In the genomic region with DNA sequence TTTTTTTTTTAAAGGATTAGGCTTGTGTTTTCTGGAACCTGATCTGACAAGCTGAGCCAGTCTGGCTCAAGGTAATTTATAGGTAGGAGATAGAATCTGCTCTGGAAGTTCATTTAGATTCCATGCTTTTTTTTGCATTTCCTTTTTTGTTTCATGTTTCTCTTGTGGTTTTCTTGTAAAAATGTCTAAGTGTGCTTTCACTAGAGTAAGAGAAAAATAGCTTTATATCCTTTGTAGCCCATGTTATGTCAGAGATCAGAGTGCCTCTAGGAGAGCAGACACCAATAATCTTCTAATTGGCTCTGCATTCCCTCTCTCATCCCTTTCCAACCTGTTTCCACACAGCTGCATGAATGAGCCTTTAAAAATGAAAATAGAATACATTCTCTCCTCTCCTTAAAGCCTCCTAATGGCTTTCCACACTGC, we compare ENCODE assay signal across 19 cellular contexts.
DNase-seq lines count a peak whose midpoint lies in the region; ATAC-seq and TF ChIP-seq lines count a peak whose summit lies in the region.
"Had no signal": no experiment of that assay in that cellular context is flagged by ENCODE, and none has a peak within 500 bp of the region (broad histone marks: within the 10 kb centered on the region; RNA-seq: fewer than 3 reads in every experiment).

No MANE protein-coding gene starts in this region.

- H3K9me2 ChIP-seq in GM23248 (ENCODE audit: insufficient read depth): no peaks in the 10 kb centered on the region
- no peaks in the 10 kb centered on the region for H3K9me2 ChIP-seq in MM.1S (replicated peaks; ENCODE audit: insufficient read depth, low read length)

- H3K9ac ChIP-seq in GM23248 (no peak overlapping the region), MM.1S (ENCODE audit: low read length) (no peak overlapping the region)

- H3F3A ChIP-seq in GM23248 (ENCODE audit: insufficient read depth): no peaks in the 10 kb centered on the region
- H3F3A ChIP-seq in MM.1S (ENCODE audit: insufficient read depth, low read length): no peaks in the 10 kb centered on the region

- in situ Hi-C loops in GM23248 (cut with MboI): no loop called here

- no peak for TF ChIP-seq CTCF in AG10803 (conservative IDR thresholded peaks at IDR 0.05; ENCODE audit: low read length)
- no peak for TF ChIP-seq CTCF in MM.1S (IDR thresholded peaks at IDR 0.05; ENCODE audit: low read length)

- no peaks in the 10 kb centered on the region for H3K36me3 Mint-ChIP-seq in activated CD4-positive, alpha-beta T cell treated with anti-CD3 and anti-CD28 coated beads for 36 hours (ENCODE audit: low read depth)
- H3K36me3 Mint-ChIP-seq: activated naive CD8-positive, alpha-beta T cell; memory B cell; stimulated activated naive B cell treated with anti-CD40 and anti-IgM and Interleukin-4, amounts not matched to agents 10 μg/mL and 1 μg/mL and 100 μg/mL, for 72 hours had no signal

- POLR2A ChIA-PET in activated CD4-positive, alpha-beta T cell treated with anti-CD3 and anti-CD28 coated beads for 36 hours (lab: Charles Lee): no interaction called here

- H3K36me3 ChIP-seq in GM23248 (ENCODE audit: low read depth) (no peaks in the 10 kb centered on the region), SJCRH30 (no peaks in the 10 kb centered on the region), MM.1S (replicated peaks; ENCODE audit: insufficient read depth, low read length) (no peaks in the 10 kb centered on the region)

- no peak overlapping the region for H3K27ac ChIP-seq in GM23248
- H3K27ac ChIP-seq in SJCRH30: peak overlapping the region; percentile 39
- H3K27ac ChIP-seq in MM.1S (ENCODE audit: low read length): no peak overlapping the region

- H3K4me3 ChIP-seq in AG10803 (ENCODE audit: low read length): no peak overlapping the region
- H3K4me3 ChIP-seq in GM23248: no peak overlapping the region
- no peak overlapping the region for H3K4me3 ChIP-seq in SJCRH30
- H3K4me3 ChIP-seq in MM.1S (ENCODE audit: low read length): no peak overlapping the region
- H3K4me3 ChIP-seq: skin epidermis had no signal

- H3K4me2 ChIP-seq in GM23248 (ENCODE audit: unreplicated experiment) (no peak overlapping the region), MM.1S (ENCODE audit: low read depth, low read length) (no peak overlapping the region)

- peak overlapping the region; percentile 26; the same call in 1 of the 2 replicates for H2AFZ ChIP-seq in GM23248
- H2AFZ ChIP-seq in MM.1S (ENCODE audit: low read length): no peak overlapping the region

- no peaks in the 10 kb centered on the region for H3K27me3 Mint-ChIP-seq in activated CD4-positive, alpha-beta T cell treated with anti-CD3 and anti-CD28 coated beads for 36 hours
- H3K27me3 Mint-ChIP-seq: activated CD4-positive, alpha-beta T cell treated with anti-CD3 and anti-CD28 coated beads, Interleukin-2, amount 10 ng/mL, durations not matched to agents 24 days and 14 days; activated naive CD8-positive, alpha-beta T cell; memory B cell had no signal

- H3K4me3 Mint-ChIP-seq in activated CD4-positive, alpha-beta T cell treated with anti-CD3 and anti-CD28 coated beads for 36 hours: no peak overlapping the region
- H3K4me3 Mint-ChIP-seq: activated CD4-positive, alpha-beta T cell treated with anti-CD3 and anti-CD28 coated beads, Interleukin-2, amount 10 ng/mL, durations not matched to agents 24 days and 14 days; activated naive CD8-positive, alpha-beta T cell; endodermal cell; memory B cell; stimulated activated naive B cell treated with anti-CD40 and anti-IgM and Interleukin-4, amounts not matched to agents 10 μg/mL and 1 μg/mL and 100 μg/mL, for 72 hours had no signal

- H4K20me1 ChIP-seq in GM23248 (ENCODE audit: insufficient read depth) (no peaks in the 10 kb centered on the region), MM.1S (ENCODE audit: insufficient read depth, low read length) (no peaks in the 10 kb centered on the region)

- intact Hi-C loops in activated CD4-positive, alpha-beta T cell treated with anti-CD3 and anti-CD28 coated beads for 36 hours (cut with DNase I, micrococcal nuclease): no loop called here

- H3K9me3 Mint-ChIP-seq in activated CD4-positive, alpha-beta T cell treated with anti-CD3 and anti-CD28 coated beads for 36 hours (ENCODE audit: low read depth): no peaks in the 10 kb centered on the region
- H3K9me3 Mint-ChIP-seq: endodermal cell had no signal

- H3K79me2 ChIP-seq in GM23248 (ENCODE audit: insufficient read depth): no peaks in the 10 kb centered on the region
- no peaks in the 10 kb centered on the region for H3K79me2 ChIP-seq in MM.1S (ENCODE audit: low read length)

- H3K27me3 ChIP-seq in GM23248 (replicated peaks; ENCODE audit: insufficient read depth) (no peaks in the 10 kb centered on the region), SJCRH30 (no peaks in the 10 kb centered on the region), MM.1S (replicated peaks; ENCODE audit: insufficient read depth, low read length) (no peaks in the 10 kb centered on the region)

- TF ChIP-seq POLR2A in erythroblast (IDR thresholded peaks at IDR 0.05; ENCODE audit: low read length): no peak

- H3K4me1 Mint-ChIP-seq in activated CD4-positive, alpha-beta T cell treated with anti-CD3 and anti-CD28 coated beads for 36 hours: peaks cover 2% of the 10 kb centered on the region
- H3K4me1 Mint-ChIP-seq: activated CD4-positive, alpha-beta T cell treated with anti-CD3 and anti-CD28 coated beads, Interleukin-2, amount 10 ng/mL, durations not matched to agents 24 days and 14 days; memory B cell; stimulated activated naive B cell treated with anti-CD40 and anti-IgM and Interleukin-4, amounts not matched to agents 10 μg/mL and 1 μg/mL and 100 μg/mL, for 72 hours had no signal

- DNase-seq in AG10803 (ENCODE audit: low read depth) (peak; percentile 42), GM23248 (no peak), SJCRH30 (peak; percentile 30 to 82), left kidney (ENCODE audit: low read depth, low spot score) (peak; percentile 86), erythroblast (lab: John Stamatoyannopoulos, UW) (no peak), MM.1S (no peak), OCI-M2 (lab: John Stamatoyannopoulos, UW; ENCODE audit: unreplicated experiment) (no peak)
- DNase-seq in activated CD4-positive, alpha-beta T cell treated with anti-CD3 and anti-CD28 coated beads for 36 hours: no peak
- DNase-seq: activated CD4-positive, alpha-beta T cell treated with anti-CD3 and anti-CD28 coated beads, Interleukin-2, amount 10 ng/mL, durations not matched to agents 24 days and 14 days; activated T-cell treated with anti-CD3 and anti-CD28 coated beads for 4 hours; endodermal cell; foreskin melanocyte; H7; NCI-H1105 treated with DMSO at 0.1 percent for 48 hours; NCI-H510A treated with DMSO at 0.1 percent for 48 hours; stimulated activated naive B cell treated with anti-CD40 and anti-IgM and Interleukin-4, amounts not matched to agents 10 μg/mL and 1 μg/mL and 100 μg/mL, for 72 hours had no signal

- no peaks in the 10 kb centered on the region for H3K4me1 ChIP-seq in GM23248 (ENCODE audit: insufficient read depth)
- peaks cover 17% of the 10 kb centered on the region for H3K4me1 ChIP-seq in SJCRH30
- no peaks in the 10 kb centered on the region for H3K4me1 ChIP-seq in MM.1S (ENCODE audit: low read length)

- ATAC-seq in activated CD4-positive, alpha-beta T cell treated with anti-CD3 and anti-CD28 coated beads for 36 hours: no peak
- ATAC-seq: stimulated activated naive B cell treated with anti-CD40 and anti-IgM and Interleukin-4, amounts not matched to agents 10 μg/mL and 1 μg/mL and 100 μg/mL, for 72 hours had no signal

- H3K27ac Mint-ChIP-seq in activated CD4-positive, alpha-beta T cell treated with anti-CD3 and anti-CD28 coated beads for 36 hours: no peak overlapping the region
- H3K27ac Mint-ChIP-seq: activated CD4-positive, alpha-beta T cell treated with anti-CD3 and anti-CD28 coated beads, Interleukin-2, amount 10 ng/mL, durations not matched to agents 24 days and 14 days; activated naive CD8-positive, alpha-beta T cell; endodermal cell; memory B cell; stimulated activated naive B cell treated with anti-CD40 and anti-IgM and Interleukin-4, amounts not matched to agents 10 μg/mL and 1 μg/mL and 100 μg/mL, for 72 hours had no signal

- H3K9me3 ChIP-seq in GM23248 (ENCODE audit: low read depth) (no peaks in the 10 kb centered on the region), SJCRH30 (replicated peaks) (no peaks in the 10 kb centered on the region), MM.1S (replicated peaks; ENCODE audit: insufficient read depth, low read length) (no peaks in the 10 kb centered on the region)

- CTCF ChIA-PET in activated CD4-positive, alpha-beta T cell treated with anti-CD3 and anti-CD28 coated beads for 36 hours (lab: Charles Lee): no interaction called here

Comparison
In these comparisons a context has a peak if more than half of its experiments do, and no peak if none do; other contexts are left out.
1. DNase-seq: peak in AG10803 (single experiment), SJCRH30 (2 of 2) and left kidney (single experiment); none in GM23248 (single experiment), erythroblast (0 of 2), MM.1S (single experiment), activated CD4-positive, alpha-beta T cell treated with anti-CD3 and anti-CD28 coated beads for 36 hours (single experiment) and OCI-M2 (single experiment).